8 cellular contexts compared by ENCODE assay signal in genomic region chr10:110209926-110210662, GRCh38. TPM values are rescaled to one million over a fixed set of nuclear protein-coding genes. Genes with fewer than 3 reads are reported as not detected.
A peak's percentile ranks its signal among the peaks of the same experiment; 100 is the strongest.
DNase-seq lines count a peak whose midpoint lies in the region; ATAC-seq, FAIRE-seq and TF ChIP-seq lines count a peak whose summit lies in the region.

No MANE protein-coding gene starts in this region.

- H3K4me1 ChIP-seq in small intestine (ENCODE audit: control insufficient read depth in 2 of 2, insufficient read depth in 1 of 2, low read depth in 1 of 2, low read length in 1 of 2): peaks cover 0 to 2% of the 10 kb centered on the region in 2 donors

- H3K9me3 Mint-ChIP-seq in activated CD4-positive, alpha-beta T cell treated with anti-CD3 and anti-CD28 coated beads for 36 hours (ENCODE audit: low read depth): no peaks in the 10 kb centered on the region

- no peaks in the 10 kb centered on the region for H3K36me3 ChIP-seq in small intestine (ENCODE audit: control insufficient read depth in 2 of 2, insufficient read depth in 2 of 2, low read length in 2 of 2)

- H3K4me1 Mint-ChIP-seq in activated CD4-positive, alpha-beta T cell treated with anti-CD3 and anti-CD28 coated beads for 36 hours: peaks cover 48% of the 10 kb centered on the region

- H3K4me3 Mint-ChIP-seq in activated CD4-positive, alpha-beta T cell treated with anti-CD3 and anti-CD28 coated beads for 36 hours: peak overlapping the region; percentile 86

- 1% methylated on average over 36 to 62 of the region's 62 CpGs for WGBS in small intestine, 3 donors

- POLR2A ChIA-PET in activated CD4-positive, alpha-beta T cell treated with anti-CD3 and anti-CD28 coated beads for 36 hours (lab: Charles Lee): interaction anchor here (0.6 to 3.7 kb wide), 8 partner anchors 9 to 293 kb away, joined by 3 to 65 read pairs (median 7); no protein-coding TSS in a partner anchor

- DNase-seq in activated CD4-positive, alpha-beta T cell treated with anti-CD3 and anti-CD28 coated beads for 36 hours: no peak
- no peak for DNase-seq in activated CD4-positive, alpha-beta T cell treated with anti-CD3 and anti-CD28 coated beads for 1 hour
- DNase-seq in T47D (ENCODE audit: low read depth in 1 of 2, low spot score in 1 of 2): peak; percentile 15 to 28
- peak; percentile 43 for DNase-seq in iris pigment epithelial cell (ENCODE audit: low read depth)
- DNase-seq in small intestine: peak; percentile 35

- FAIRE-seq in small intestine (lab: Jason Lieb, UNC): no peak

- no peaks in the 10 kb centered on the region for H3K27me3 Mint-ChIP-seq in activated CD4-positive, alpha-beta T cell treated with anti-CD3 and anti-CD28 coated beads for 36 hours

- in situ Hi-C loops in T47D (cut with HindIII; ENCODE audit: low pct_unique_long_range_greater_than_20kb, low sequenced_read_pairs): no loop called here

- peak overlapping the region; percentile 96 for H3K27ac Mint-ChIP-seq in activated CD4-positive, alpha-beta T cell treated with anti-CD3 and anti-CD28 coated beads for 36 hours

- peak overlapping the region; percentile 65 to 79 for H3K4me3 ChIP-seq in small intestine (ENCODE audit: low read depth in 1 of 2, low read length in 2 of 2)

- intact Hi-C loops in activated CD4-positive, alpha-beta T cell treated with anti-CD3 and anti-CD28 coated beads for 36 hours (cut with DNase I, micrococcal nuclease): loop anchor here (1.0 to 5.0 kb wide), 14 partner anchors 12 to 707 kb away; partner anchors contain the start of genes SMNDC1 (in 2 of the 2), BBIP1 (in 1 of the 2), DUSP5 (in 1 of the 2) and PDCD4 (in 1 of the 2)

- CTCF ChIA-PET in activated CD4-positive, alpha-beta T cell treated with anti-CD3 and anti-CD28 coated beads for 36 hours (lab: Charles Lee): interaction anchor here (0.6 to 9.6 kb wide), 10 partner anchors 12 to 326 kb away, joined by 3 to 154 read pairs (median 5); no protein-coding TSS in a partner anchor

- no peaks in the 10 kb centered on the region for H3K27me3 ChIP-seq in small intestine (ENCODE audit: control insufficient read depth in 2 of 2, insufficient read depth in 2 of 2, low read length in 2 of 2)

- H3K27ac ChIP-seq in small intestine (ENCODE audit: low read depth in 1 of 2, low read length in 1 of 2): peak overlapping the region; percentile 35 to 88

- H3K9me3 ChIP-seq in small intestine (ENCODE audit: control insufficient read depth, low read depth): no peaks in the 10 kb centered on the region

- ATAC-seq in activated CD4-positive, alpha-beta T cell treated with anti-CD3 and anti-CD28 coated beads for 36 hours: peak; percentile 8
- ATAC-seq in SK-N-SH treated with all-trans-retinoic acid at 6 μM for 48 hours (peak; percentile 23), HG03354 (IDR thresholded peaks at IDR 0.05; ENCODE audit: poor library complexity, severe bottlenecking, unreplicated experiment) (no peak), GM18858 (IDR thresholded peaks at IDR 0.05; ENCODE audit: unreplicated experiment) (no peak)

- H3K36me3 Mint-ChIP-seq in activated CD4-positive, alpha-beta T cell treated with anti-CD3 and anti-CD28 coated beads for 36 hours (ENCODE audit: low read depth): peaks cover 3% of the 10 kb centered on the region

TF ChIP-seq in SK-N-SH treated with all-trans-retinoic acid at 6 μM for 48 hours, 23 proteins besides CTCF, POLR2A, EP300 and RAD21:
- no peak for TF ChIP-seq ZNF70 (CRISPR knock-in tag; IDR thresholded peaks at IDR 0.05)
- no peak for TF ChIP-seq ARNTL (CRISPR knock-in tag; IDR thresholded peaks at IDR 0.05; ENCODE audit: borderline replicate concordance, low read depth)
- no peak for TF ChIP-seq TCF4 (CRISPR knock-in tag; IDR thresholded peaks at IDR 0.05; ENCODE audit: borderline replicate concordance)
- TF ChIP-seq OSR1 (CRISPR knock-in tag; IDR thresholded peaks at IDR 0.05): no peak
- no peak for TF ChIP-seq TOX (CRISPR knock-in tag; IDR thresholded peaks at IDR 0.05; ENCODE audit: borderline replicate concordance)
- no peak for TF ChIP-seq GLIS3 (CRISPR knock-in tag; IDR thresholded peaks at IDR 0.05)
- no peak for TF ChIP-seq ISL1 (CRISPR knock-in tag; IDR thresholded peaks at IDR 0.05)
- TF ChIP-seq PPARA (CRISPR knock-in tag; IDR thresholded peaks at IDR 0.05; ENCODE audit: borderline replicate concordance): no peak
- no peak for TF ChIP-seq ZNF8 (CRISPR knock-in tag; IDR thresholded peaks at IDR 0.05)
- TF ChIP-seq CSRNP3 (CRISPR knock-in tag; IDR thresholded peaks at IDR 0.05): no peak
- TF ChIP-seq, protein P1, sequence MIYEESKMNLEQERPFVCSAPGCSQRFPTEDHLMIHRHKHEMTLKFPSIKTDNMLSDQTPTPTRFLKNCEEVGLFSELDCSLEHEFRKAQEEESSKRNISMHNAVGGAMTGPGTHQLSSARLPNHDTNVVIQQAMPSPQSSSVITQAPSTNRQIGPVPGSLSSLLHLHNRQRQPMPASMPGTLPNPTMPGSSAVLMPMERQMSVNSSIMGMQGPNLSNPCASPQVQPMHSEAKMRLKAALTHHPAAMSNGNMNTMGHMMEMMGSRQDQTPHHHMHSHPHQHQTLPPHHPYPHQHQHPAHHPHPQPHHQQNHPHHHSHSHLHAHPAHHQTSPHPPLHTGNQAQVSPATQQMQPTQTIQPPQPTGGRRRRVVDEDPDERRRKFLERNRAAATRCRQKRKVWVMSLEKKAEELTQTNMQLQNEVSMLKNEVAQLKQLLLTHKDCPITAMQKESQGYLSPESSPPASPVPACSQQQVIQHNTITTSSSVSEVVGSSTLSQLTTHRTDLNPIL (CRISPR knock-in tag; IDR thresholded peaks at IDR 0.05; ENCODE audit: low read depth): no peak
- no peak for TF ChIP-seq SNAI2 (CRISPR knock-in tag; IDR thresholded peaks at IDR 0.05)
- no peak for TF ChIP-seq ZFP30 (CRISPR knock-in tag; IDR thresholded peaks at IDR 0.05)
- TF ChIP-seq PATZ1 (CRISPR knock-in tag; IDR thresholded peaks at IDR 0.05; ENCODE audit: borderline replicate concordance): no peak
- TF ChIP-seq, protein P2, sequence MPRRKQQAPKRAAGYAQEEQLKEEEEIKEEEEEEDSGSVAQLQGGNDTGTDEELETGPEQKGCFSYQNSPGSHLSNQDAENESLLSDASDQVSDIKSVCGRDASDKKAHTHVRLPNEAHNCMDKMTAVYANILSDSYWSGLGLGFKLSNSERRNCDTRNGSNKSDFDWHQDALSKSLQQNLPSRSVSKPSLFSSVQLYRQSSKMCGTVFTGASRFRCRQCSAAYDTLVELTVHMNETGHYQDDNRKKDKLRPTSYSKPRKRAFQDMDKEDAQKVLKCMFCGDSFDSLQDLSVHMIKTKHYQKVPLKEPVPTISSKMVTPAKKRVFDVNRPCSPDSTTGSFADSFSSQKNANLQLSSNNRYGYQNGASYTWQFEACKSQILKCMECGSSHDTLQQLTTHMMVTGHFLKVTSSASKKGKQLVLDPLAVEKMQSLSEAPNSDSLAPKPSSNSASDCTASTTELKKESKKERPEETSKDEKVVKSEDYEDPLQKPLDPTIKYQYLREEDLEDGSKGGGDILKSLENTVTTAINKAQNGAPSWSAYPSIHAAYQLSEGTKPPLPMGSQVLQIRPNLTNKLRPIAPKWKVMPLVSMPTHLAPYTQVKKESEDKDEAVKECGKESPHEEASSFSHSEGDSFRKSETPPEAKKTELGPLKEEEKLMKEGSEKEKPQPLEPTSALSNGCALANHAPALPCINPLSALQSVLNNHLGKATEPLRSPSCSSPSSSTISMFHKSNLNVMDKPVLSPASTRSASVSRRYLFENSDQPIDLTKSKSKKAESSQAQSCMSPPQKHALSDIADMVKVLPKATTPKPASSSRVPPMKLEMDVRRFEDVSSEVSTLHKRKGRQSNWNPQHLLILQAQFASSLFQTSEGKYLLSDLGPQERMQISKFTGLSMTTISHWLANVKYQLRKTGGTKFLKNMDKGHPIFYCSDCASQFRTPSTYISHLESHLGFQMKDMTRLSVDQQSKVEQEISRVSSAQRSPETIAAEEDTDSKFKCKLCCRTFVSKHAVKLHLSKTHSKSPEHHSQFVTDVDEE (CRISPR knock-in tag; IDR thresholded peaks at IDR 0.05): no peak
- TF ChIP-seq ESRRG (CRISPR knock-in tag; IDR thresholded peaks at IDR 0.05): no peak
- TF ChIP-seq RARB (CRISPR knock-in tag; IDR thresholded peaks at IDR 0.05): no peak
- TF ChIP-seq CSDC2 (CRISPR knock-in tag; IDR thresholded peaks at IDR 0.05): no peak
- no peak for TF ChIP-seq ZNF565 (CRISPR knock-in tag; conservative IDR thresholded peaks at IDR 0.05; ENCODE audit: low read depth)

RNA-seq across cellular contexts. Expression of gene MXI1, which starts 2.7 kb away (rescaled TPM):
- 10 to 100 TPM; 49.7 to 75.7 TPM for total RNA-seq in activated CD4-positive, alpha-beta T cell treated with anti-CD3 and anti-CD28 coated beads for 36 hours
- polyA plus RNA-seq in small intestine: 10 to 100 TPM; 12.0 to 19.2 (median 16.8) TPM

Comparison
In these comparisons a context has a peak if more than half of its experiments do, and no peak if none do; other contexts are left out.
1. ATAC-seq: peak in activated CD4-positive, alpha-beta T cell treated with anti-CD3 and anti-CD28 coated beads for 36 hours (single experiment) and SK-N-SH treated with all-trans-retinoic acid at 6 μM for 48 hours (single experiment); none in HG03354 (single experiment) and GM18858 (single experiment).
2. DNase-seq: peak in T47D (2 of 2), iris pigment epithelial cell (single experiment) and small intestine (single experiment); none in activated CD4-positive, alpha-beta T cell treated with anti-CD3 and anti-CD28 coated beads for 36 hours (single experiment) and activated CD4-positive, alpha-beta T cell treated with anti-CD3 and anti-CD28 coated beads for 1 hour (single experiment).